In the genomic region with DNA sequence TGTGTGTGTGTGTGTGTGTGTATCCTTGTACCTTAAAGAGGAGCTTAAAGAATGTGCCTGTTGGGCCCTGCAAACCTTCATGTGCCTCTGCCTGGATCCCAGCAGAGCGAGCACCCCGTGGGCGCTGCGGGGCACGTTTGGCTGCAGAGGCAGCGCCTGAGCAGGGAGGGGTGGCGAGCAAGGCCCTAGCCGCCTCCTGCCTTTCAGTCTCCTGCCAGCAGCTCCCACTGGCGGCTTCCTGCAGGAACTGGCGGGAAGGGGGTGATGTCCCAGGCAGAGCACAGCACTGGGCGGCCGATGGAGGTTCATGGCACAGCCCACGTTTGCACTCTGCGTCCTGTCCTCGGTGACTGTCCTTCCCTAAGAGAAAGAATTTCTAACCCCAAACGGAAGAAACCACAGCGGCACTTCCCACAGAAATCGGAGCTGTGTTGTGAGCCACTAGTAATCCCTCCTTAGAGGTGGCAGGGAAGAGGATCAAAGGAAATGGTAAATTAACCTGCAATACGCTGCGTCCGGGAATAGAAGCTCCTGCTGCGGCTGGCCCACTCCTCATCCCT, we compare ENCODE assay signal across 8 cellular contexts. TPM values are rescaled to one million over a fixed set of nuclear protein-coding genes. Genes with fewer than 3 reads are reported as not detected.
DNase-seq lines count a peak whose midpoint lies in the region; ATAC-seq, FAIRE-seq and TF ChIP-seq lines count a peak whose summit lies in the region.

No MANE protein-coding gene starts in this region.

- no peak overlapping the region for H3K27ac ChIP-seq in H1 (ENCODE audit: low read depth, low read length)

- H4K8ac ChIP-seq in H1 (ENCODE audit: extremely low read depth, insufficient read depth, low read length), result peak overlapping the region; percentile 53; the same call in 1 of the 2 replicates

- H2BK15ac ChIP-seq in H1 (ENCODE audit: low read length), result no peak overlapping the region

- H3K56ac ChIP-seq in H1 (replicated peaks; ENCODE audit: insufficient read length, low read depth, low read length), result no peak overlapping the region

- no peaks in the 10 kb centered on the region for H3K79me1 ChIP-seq in H1 (ENCODE audit: low read depth, low read length)

- H3K23me2 ChIP-seq in H1 (ENCODE audit: low read depth, low read length), result peaks cover 17% of the 10 kb centered on the region; the same call in 1 of the 2 replicates

- H3K9me3 ChIP-seq in H1 (ENCODE audit: insufficient read depth in 2 of 2, low read depth in 1 of 2, low read length in 1 of 2) (no peaks in the 10 kb centered on the region), MG63 (no peaks in the 10 kb centered on the region)

- peaks cover 0 to 5% (median under 1%) of the 10 kb centered on the region in 4 experiments; a peak in 3 of 7 replicates for H3K4me1 ChIP-seq in H1 (replicated peaks in 1 of 4; ENCODE audit: control insufficient read depth in 3 of 4, insufficient read depth in 4 of 4, low read length in 3 of 4)

- H3K36me3 ChIP-seq in H1 (ENCODE audit: control insufficient read depth in 2 of 4, insufficient read depth in 4 of 4, low read length in 3 of 4) (peaks cover 0 to 4% (median 0%) of the 10 kb centered on the region in 4 experiments; a peak in 1 of 8 replicates), MG63 (no peaks in the 10 kb centered on the region)

- TF ChIP-seq POLR2A in H1 (IDR thresholded peaks at IDR 0.05; ENCODE audit: control extremely low read depth in 1 of 2, low read depth in 2 of 2, low read length in 2 of 2), result no peak

- peaks cover 0 to 10% of the 10 kb centered on the region in 2 experiments for H4K20me1 ChIP-seq in H1 (replicated peaks in 1 of 2; ENCODE audit: control insufficient read depth in 1 of 2, insufficient read depth in 2 of 2, low read length in 2 of 2)

- H2AK5ac ChIP-seq in H1 (ENCODE audit: low read depth, low read length), result no peak overlapping the region

- H3K18ac ChIP-seq in H1 (ENCODE audit: extremely low read depth, low read length), result no peak overlapping the region

- no peak overlapping the region for H2BK20ac ChIP-seq in H1 (ENCODE audit: low read length)

- no peak for ATAC-seq in HG03378 (IDR thresholded peaks at IDR 0.05; ENCODE audit: unreplicated experiment)

- no peak overlapping the region for H3K14ac ChIP-seq in H1 (ENCODE audit: insufficient read length)

- no peak overlapping the region for H2BK120ac ChIP-seq in H1 (replicated peaks; ENCODE audit: low read depth, low read length)

- H3K27me3 ChIP-seq in H1 (replicated peaks in 1 of 4; ENCODE audit: control insufficient read depth in 3 of 4, extremely low read depth in 1 of 4, insufficient read depth in 3 of 4, low read length in 3 of 4) (peaks cover 0 to 21% (median 13%) of the 10 kb centered on the region in 4 experiments; a peak in 6 of 7 replicates), MG63 (no peaks in the 10 kb centered on the region)

- peak overlapping the region; percentile 44; the same call in 1 of the 2 replicates for H2BK5ac ChIP-seq in H1 (ENCODE audit: low read depth, low read length)

- H3K4ac ChIP-seq in H1 (replicated peaks; ENCODE audit: insufficient read length, low read depth, low read length), result no peak overlapping the region

- H3K4me2 ChIP-seq in H1 (ENCODE audit: insufficient read depth in 1 of 2, low read depth in 2 of 2, low read length in 2 of 2), result no peak overlapping the region; a peak in 1 of 4 replicates

- H3K79me2 ChIP-seq in H1 (ENCODE audit: control insufficient read depth in 1 of 2, insufficient read depth in 2 of 2, low read length in 2 of 2), result no peaks in the 10 kb centered on the region

- no peak overlapping the region for H4K91ac ChIP-seq in H1 (replicated peaks; ENCODE audit: insufficient read length, low read length)

- peak; percentile 84 for DNase-seq in AG08396 (ENCODE audit: low spot score)
- peak; percentile 80 for DNase-seq in NCI-H1694 (lab: John Stamatoyannopoulos, UW)
- peak; percentile 49 to 63 for DNase-seq in H1 (ENCODE audit: low read depth in 1 of 2, low spot score in 2 of 2)
- peak; percentile 77 to 78 for DNase-seq in lung microvascular endothelial cell (ENCODE audit: low read depth in 2 of 2)
- DNase-seq in stimulated activated CD4-positive, alpha-beta T cell treated with anti-CD3 and anti-CD28 coated beads, Interleukin-1b, Interleukin-23, amount 100 ng/mL, for 48 hours, result no peak
- no peak for DNase-seq in MG63
- DNase-seq in NK-92 (lab: John Stamatoyannopoulos, UW; ENCODE audit: unreplicated experiment), result no peak

- H3K4me3 ChIP-seq in H1 (ENCODE audit: extremely low read depth in 1 of 4, insufficient read depth in 2 of 4, low read depth in 3 of 4, low read length in 4 of 4) (no peak overlapping the region), MG63 (no peak overlapping the region)

- peak; percentile 67 to 73 (median 69) for TF ChIP-seq CTCF in H1 (IDR thresholded peaks at IDR 0.05; ENCODE audit: control extremely low read depth in 1 of 3, insufficient read depth in 1 of 3, low read depth in 1 of 3, low read length in 3 of 3)

- H2AFZ ChIP-seq in H1 (ENCODE audit: low read length), result no peak overlapping the region

- TF ChIP-seq EP300 in H1 (IDR thresholded peaks at IDR 0.05; ENCODE audit: borderline replicate concordance in 1 of 2, low read depth in 2 of 2, low read length in 2 of 2), result peak in 1 of 2 experiments; percentile 84; a peak in 1 of 3 replicates

- POLR2A ChIA-PET in H1 (lab: Charles Lee; ENCODE audit: partially characterized antibody), result interaction anchor here (0.7 to 1.7 kb wide), 5 partner anchors 22 to 61 kb away, joined by 3 to 5 read pairs (median 3); no protein-coding TSS in a partner anchor

- WGBS in H1 (ENCODE audit: extremely low coverage in 1 of 2, insufficient coverage in 1 of 2, insufficient read length in 1 of 2, insufficient replicate concordance in 2 of 2, low coverage in 1 of 2, low lambda C conversion rate in 2 of 2, missing lambda C conversion rate in 1 of 2), 2 experiments, result 42% methylated on average over 21 of the region's 22 CpGs; no CpG with 5 or more reads in 1 of the 2 experiments

- peak; percentile 51 to 61 for TF ChIP-seq RAD21 in H1 (IDR thresholded peaks at IDR 0.05 in 1 of 2, conservative IDR thresholded peaks at IDR 0.05 in 1 of 2; ENCODE audit: low read depth in 2 of 2, low read length in 2 of 2)

- no peak overlapping the region for H3K9ac ChIP-seq in H1 (replicated peaks in 1 of 4; ENCODE audit: extremely low read depth in 1 of 4, low read depth in 3 of 4, low read length in 3 of 4)

- H3K23ac ChIP-seq in H1 (ENCODE audit: insufficient read length), result no peak overlapping the region

- no peak overlapping the region; the same call in 1 of the 2 replicates for H2BK12ac ChIP-seq in H1 (ENCODE audit: low read depth, low read length)

- no peak overlapping the region for H4K5ac ChIP-seq in H1 (ENCODE audit: insufficient read length, low read depth, low read length)

- FAIRE-seq in H1 (lab: Jason Lieb, UNC), result no peak

- CTCF ChIA-PET in H1 (lab: Charles Lee; ENCODE audit: partially characterized antibody), result interaction anchor here (0.7 to 3.5 kb wide), 23 partner anchors 8 to 652 kb away, joined by 3 to 37 read pairs (median 5); a partner anchor contains a TSS

RNA-seq across cellular contexts. Expression of a gene that starts 19.8 kb away (rescaled TPM):
- total RNA-seq in H1 (2021; fragmentation: NEBNext Ultra II Directional; extraction: Animal tissue kit (Norgen Biotek cat#: 25700)), result 2.8 and 2.9 TPM in 2 replicates
- 3.1 and 3.7 TPM in 2 replicates for polyA plus RNA-seq in H1 (2011; rRNA removed)
- polyA plus RNA-seq in H1 (2011; cell fraction: cytosol; rRNA removed), result 2.5 TPM
- 4.0 TPM for polyA plus RNA-seq in H1 (2011; cell fraction: nucleus; rRNA removed)
- 1.5 to 3.3 TPM (median 2.9 TPM) in 4 replicates for polyA plus RNA-seq in H1 (2012, experiment 1 of 2)
- 2.3 TPM for polyA plus RNA-seq in H1 (2012, experiment 2 of 2)
- polyA plus RNA-seq in H1 (2013, experiment 1 of 2), result 1.2 TPM
- 1.2 TPM for polyA plus RNA-seq in H1 (2013, experiment 2 of 2)
- 3.4 and 4.0 TPM in 2 replicates for polyA minus RNA-seq in H1 (2011; rRNA and poly(A)+ RNA removed)
- 2.7 TPM for polyA minus RNA-seq in H1 (2011; cell fraction: cytosol; rRNA and poly(A)+ RNA removed)
- 7.3 TPM for polyA minus RNA-seq in H1 (2011; cell fraction: nucleus; rRNA and poly(A)+ RNA removed)
- 2.6 and 4.4 TPM in 2 replicates for total RNA-seq in lung microvascular endothelial cell
- 2.5 and 3.9 TPM in 2 replicates for total RNA-seq in MG63 (2014; rRNA removed; shearing (Covaris generic); ENCODE audit: low replicate concordance)

RNA-seq across cellular contexts. Expression of a gene that starts 25.2 kb away (rescaled TPM):
- 62.1 and 71.5 TPM in 2 replicates for total RNA-seq in H1 (2021; fragmentation: NEBNext Ultra II Directional; extraction: Animal tissue kit (Norgen Biotek cat#: 25700))
- 68.1 and 89.8 TPM in 2 replicates for polyA plus RNA-seq in H1 (2011; rRNA removed)
- 86.7 TPM for polyA plus RNA-seq in H1 (2011; cell fraction: cytosol; rRNA removed)
- polyA plus RNA-seq in H1 (2011; cell fraction: nucleus; rRNA removed), result 135 TPM
- 53.7 to 73.1 TPM (median 68.0 TPM) in 4 replicates for polyA plus RNA-seq in H1 (2012, experiment 1 of 2)
- 53.5 TPM for polyA plus RNA-seq in H1 (2012, experiment 2 of 2)
- polyA plus RNA-seq in H1 (2013, experiment 1 of 2), result 44.6 TPM
- 45.6 TPM for polyA plus RNA-seq in H1 (2013, experiment 2 of 2)
- 43.3 and 54.9 TPM in 2 replicates for polyA minus RNA-seq in H1 (2011; rRNA and poly(A)+ RNA removed)
- polyA minus RNA-seq in H1 (2011; cell fraction: cytosol; rRNA and poly(A)+ RNA removed), result 46.9 TPM
- 28.2 TPM for polyA minus RNA-seq in H1 (2011; cell fraction: nucleus; rRNA and poly(A)+ RNA removed)
- total RNA-seq in lung microvascular endothelial cell, result 107 and 129 TPM in 2 replicates
- 118 and 140 TPM in 2 replicates for total RNA-seq in MG63 (2014; rRNA removed; shearing (Covaris generic); ENCODE audit: low replicate concordance)

RNA-seq across cellular contexts. Expression of a gene that starts 44.3 kb away (rescaled TPM):
- total RNA-seq in H1 (2021; fragmentation: NEBNext Ultra II Directional; extraction: Animal tissue kit (Norgen Biotek cat#: 25700)), result 32.3 and 33.8 TPM in 2 replicates
- polyA plus RNA-seq in H1 (2011; rRNA removed), result 9.1 and 15.2 TPM in 2 replicates
- 9.4 TPM for polyA plus RNA-seq in H1 (2011; cell fraction: cytosol; rRNA removed)
- polyA plus RNA-seq in H1 (2011; cell fraction: nucleus; rRNA removed), result 34.9 TPM
- 14.3 to 23.9 TPM (median 20.7 TPM) in 4 replicates for polyA plus RNA-seq in H1 (2012, experiment 1 of 2)
- polyA plus RNA-seq in H1 (2012, experiment 2 of 2), result 13.0 TPM
- 17.1 TPM for polyA plus RNA-seq in H1 (2013, experiment 1 of 2)
- 16.2 TPM for polyA plus RNA-seq in H1 (2013, experiment 2 of 2)
- 4.7 and 5.7 TPM in 2 replicates for polyA minus RNA-seq in H1 (2011; rRNA and poly(A)+ RNA removed)
- polyA minus RNA-seq in H1 (2011; cell fraction: cytosol; rRNA and poly(A)+ RNA removed), result 11.5 TPM
- 11.6 TPM for polyA minus RNA-seq in H1 (2011; cell fraction: nucleus; rRNA and poly(A)+ RNA removed)
- total RNA-seq in lung microvascular endothelial cell, result 2.8 and 5.0 TPM in 2 replicates
- 7.5 and 13.6 TPM in 2 replicates for total RNA-seq in MG63 (2014; rRNA removed; shearing (Covaris generic); ENCODE audit: low replicate concordance)

Comparison
In these comparisons a context has a peak if more than half of its experiments do, and no peak if none do; other contexts are left out.
1. DNase-seq: peak in AG08396 (single experiment), NCI-H1694 (single experiment), H1 (2 of 2) and lung microvascular endothelial cell (2 of 2); none in stimulated activated CD4-positive, alpha-beta T cell treated with anti-CD3 and anti-CD28 coated beads, Interleukin-1b, Interleukin-23, amount 100 ng/mL, for 48 hours (single experiment), MG63 (single experiment) and NK-92 (single experiment).